In the genomic region with DNA sequence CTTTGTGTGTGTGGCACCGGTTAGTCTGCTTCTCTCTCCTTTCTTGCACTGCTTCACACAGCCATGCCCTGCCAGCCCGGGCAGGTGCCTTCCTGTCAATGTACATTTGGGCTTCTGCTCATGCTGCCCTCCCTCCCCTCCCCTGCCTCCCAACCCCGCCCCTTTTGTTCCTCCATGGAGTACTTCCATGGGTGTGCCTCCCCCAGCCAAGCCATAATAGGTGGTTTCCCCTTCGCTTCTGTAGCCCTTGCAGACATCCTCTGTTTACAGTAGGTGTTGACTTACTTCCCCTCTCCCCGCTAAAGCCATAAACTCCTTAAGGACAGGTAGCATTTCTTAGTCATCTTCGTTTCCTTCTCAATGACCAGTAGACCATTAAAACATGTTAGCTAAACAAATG, we compare ENCODE assay signal across 15 cellular contexts. TPM values are rescaled to one million over a fixed set of nuclear protein-coding genes. Genes with fewer than 3 reads are reported as not detected.
A peak's percentile ranks its signal among the peaks of the same experiment; 100 is the strongest.
DNase-seq lines count a peak whose midpoint lies in the region; ATAC-seq and TF ChIP-seq lines count a peak whose summit lies in the region.
"Had no signal": no experiment of that assay in that cellular context is flagged by ENCODE, and none has a peak within 500 bp of the region (broad histone marks: within the 10 kb centered on the region; RNA-seq: fewer than 3 reads in every experiment).

No MANE protein-coding gene starts in this region.

- H3K27ac ChIP-seq in RWPE2 (ENCODE audit: poor library complexity, severe bottlenecking): no peak overlapping the region
- no peak overlapping the region for H3K27ac ChIP-seq in lower lobe of right lung
- H3K27ac ChIP-seq: BLaER1 treated with 17β-estradiol and CSF1 and Interleukin-3, amounts not matched to agents 10 nM and 100 nM; pancreas; tibial artery had no signal

- H3K27me3 ChIP-seq in RWPE2 (ENCODE audit: insufficient read depth, poor library complexity, severe bottlenecking): no peaks in the 10 kb centered on the region
- no peaks in the 10 kb centered on the region for H3K27me3 ChIP-seq in lower lobe of right lung (ENCODE audit: low read depth)
- H3K27me3 ChIP-seq: BLaER1 treated with 17β-estradiol and CSF1 and Interleukin-3, amounts not matched to agents 10 nM and 100 nM; pancreas; tibial artery had no signal

- intact Hi-C loops in lower lobe of right lung (cut with DNase I): loop anchor here (10.0 kb wide), 1 partner anchor 197 kb away; no protein-coding TSS in a partner anchor

- DNase-seq in DMS153 treated with DMSO at 0.1 percent for 48 hours (lab: John Stamatoyannopoulos, UW; ENCODE audit: unreplicated experiment): peak; percentile 2
- peak; percentile 17 for DNase-seq in HuH-7 (ENCODE audit: low spot score)
- no peak for DNase-seq in RWPE2 (ENCODE audit: low spot score)
- no peak for DNase-seq in lower lobe of right lung
- DNase-seq in stimulated activated CD4-positive, alpha-beta T cell treated with anti-CD3 and anti-CD28 coated beads, Interleukin-2, amount 100 ng/mL, for 24 hours: no peak
- no peak for DNase-seq in GM19240 (ENCODE audit: insufficient read length, low spot score)
- DNase-seq: activated CD4-positive, alpha-beta T cell treated with anti-CD3 and anti-CD28 coated beads, Interleukin-2, amount 10 ng/mL, durations not matched to agents 7 days and 5 days; central memory CD4-positive, alpha-beta T cell; effector CD8-positive, alpha-beta T cell; hippocampal formation; MM.1S; pancreas; tibial artery had no signal

- peak; percentile 72 for ATAC-seq in RWPE2 (ENCODE audit: low read depth)
- ATAC-seq in lower lobe of right lung: peak; percentile 80 to 84
- ATAC-seq in GM21786 (IDR thresholded peaks at IDR 0.05; ENCODE audit: unreplicated experiment): no peak

- peaks cover 92% of the 10 kb centered on the region for H3K36me3 ChIP-seq in RWPE2 (ENCODE audit: low read depth)
- H3K36me3 ChIP-seq in lower lobe of right lung: peaks cover 100% of the 10 kb centered on the region

- TF ChIP-seq CTCF in RWPE2 (IDR thresholded peaks at IDR 0.05; ENCODE audit: poor library complexity, severe bottlenecking): no peak
- no peak for TF ChIP-seq CTCF in lower lobe of right lung (IDR thresholded peaks at IDR 0.05)

- H3K9me3 ChIP-seq in RWPE2 (ENCODE audit: severe bottlenecking): peaks cover 1% of the 10 kb centered on the region
- H3K9me3 ChIP-seq in lower lobe of right lung: no peaks in the 10 kb centered on the region
- H3K9me3 ChIP-seq: BLaER1 treated with 17β-estradiol and CSF1 and Interleukin-3, amounts not matched to agents 10 nM and 100 nM; pancreas; tibial artery had no signal

- H3K4me3 ChIP-seq in RWPE2 (ENCODE audit: severe bottlenecking): no peak overlapping the region
- H3K4me3 ChIP-seq in lower lobe of right lung: no peak overlapping the region
- H3K4me3 ChIP-seq: BLaER1 treated with 17β-estradiol and CSF1 and Interleukin-3, amounts not matched to agents 10 nM and 100 nM; pancreas; tibial artery had no signal

- no peaks in the 10 kb centered on the region for H3K4me1 ChIP-seq in RWPE2 (ENCODE audit: insufficient read depth, poor library complexity, severe bottlenecking)
- peaks cover 10% of the 10 kb centered on the region for H3K4me1 ChIP-seq in lower lobe of right lung
- H3K4me1 ChIP-seq: pancreas, tibial artery had no signal

RNA-seq across cellular contexts. Expression of gene CRTC3, which starts 31.8 kb away (rescaled TPM):
- 40.6 TPM for total RNA-seq in lower lobe of right lung

Comparison
In these comparisons a context has a peak if more than half of its experiments do, and no peak if none do; other contexts are left out.
1. DNase-seq: peak in DMS153 treated with DMSO at 0.1 percent for 48 hours (single experiment) and HuH-7 (single experiment); none in RWPE2 (single experiment), lower lobe of right lung (single experiment), stimulated activated CD4-positive, alpha-beta T cell treated with anti-CD3 and anti-CD28 coated beads, Interleukin-2, amount 100 ng/mL, for 24 hours (0 of 2) and GM19240 (single experiment).